ENCODE assay signal across 2 cellular contexts in the genomic region with DNA sequence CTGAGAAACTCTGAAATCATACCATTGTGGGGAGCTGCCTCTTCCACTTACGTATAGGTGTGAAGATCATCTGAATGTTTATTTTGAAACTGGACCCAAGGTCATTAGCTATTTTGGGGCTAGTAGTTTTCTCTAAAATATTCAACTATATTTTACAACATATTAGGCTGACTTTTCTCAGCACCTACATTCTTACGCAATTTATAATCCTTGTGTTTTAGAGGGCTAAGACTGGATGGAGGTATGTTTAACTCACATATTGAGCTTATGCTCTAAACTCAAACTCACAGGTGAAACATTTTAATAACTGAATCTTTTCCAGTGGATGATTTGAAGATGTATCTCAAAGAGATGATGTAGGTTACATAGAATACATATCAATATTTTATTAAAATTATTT.
TF ChIP-seq lines count a peak whose summit lies in the region.

No MANE protein-coding gene starts in this region.

TF ChIP-seq in IMR-90, 13 proteins besides CTCF, POLR2A, EP300 and RAD21:
- TF ChIP-seq RFX5 (IDR thresholded peaks at IDR 0.05; ENCODE audit: low read depth, low read length) (no peak), CEBPB (IDR thresholded peaks at IDR 0.05; ENCODE audit: low read depth, low read length) (peak; percentile 82)
TF ChIP-seq in IMR-90: peak in this region for 1.

TF ChIP-seq in GM12878, 131 proteins besides CTCF, POLR2A, EP300 and RAD21:
- TF ChIP-seq POU2F2 (IDR thresholded peaks at IDR 0.05; ENCODE audit: borderline replicate concordance, low read depth, low read length) (no peak), ATF7 (IDR thresholded peaks at IDR 0.05; ENCODE audit: low read depth) (peak; percentile 33; the same call in 1 of the 2 replicates), ZNF24 (IDR thresholded peaks at IDR 0.05) (no peak)
- TF ChIP-seq, protein P1, sequence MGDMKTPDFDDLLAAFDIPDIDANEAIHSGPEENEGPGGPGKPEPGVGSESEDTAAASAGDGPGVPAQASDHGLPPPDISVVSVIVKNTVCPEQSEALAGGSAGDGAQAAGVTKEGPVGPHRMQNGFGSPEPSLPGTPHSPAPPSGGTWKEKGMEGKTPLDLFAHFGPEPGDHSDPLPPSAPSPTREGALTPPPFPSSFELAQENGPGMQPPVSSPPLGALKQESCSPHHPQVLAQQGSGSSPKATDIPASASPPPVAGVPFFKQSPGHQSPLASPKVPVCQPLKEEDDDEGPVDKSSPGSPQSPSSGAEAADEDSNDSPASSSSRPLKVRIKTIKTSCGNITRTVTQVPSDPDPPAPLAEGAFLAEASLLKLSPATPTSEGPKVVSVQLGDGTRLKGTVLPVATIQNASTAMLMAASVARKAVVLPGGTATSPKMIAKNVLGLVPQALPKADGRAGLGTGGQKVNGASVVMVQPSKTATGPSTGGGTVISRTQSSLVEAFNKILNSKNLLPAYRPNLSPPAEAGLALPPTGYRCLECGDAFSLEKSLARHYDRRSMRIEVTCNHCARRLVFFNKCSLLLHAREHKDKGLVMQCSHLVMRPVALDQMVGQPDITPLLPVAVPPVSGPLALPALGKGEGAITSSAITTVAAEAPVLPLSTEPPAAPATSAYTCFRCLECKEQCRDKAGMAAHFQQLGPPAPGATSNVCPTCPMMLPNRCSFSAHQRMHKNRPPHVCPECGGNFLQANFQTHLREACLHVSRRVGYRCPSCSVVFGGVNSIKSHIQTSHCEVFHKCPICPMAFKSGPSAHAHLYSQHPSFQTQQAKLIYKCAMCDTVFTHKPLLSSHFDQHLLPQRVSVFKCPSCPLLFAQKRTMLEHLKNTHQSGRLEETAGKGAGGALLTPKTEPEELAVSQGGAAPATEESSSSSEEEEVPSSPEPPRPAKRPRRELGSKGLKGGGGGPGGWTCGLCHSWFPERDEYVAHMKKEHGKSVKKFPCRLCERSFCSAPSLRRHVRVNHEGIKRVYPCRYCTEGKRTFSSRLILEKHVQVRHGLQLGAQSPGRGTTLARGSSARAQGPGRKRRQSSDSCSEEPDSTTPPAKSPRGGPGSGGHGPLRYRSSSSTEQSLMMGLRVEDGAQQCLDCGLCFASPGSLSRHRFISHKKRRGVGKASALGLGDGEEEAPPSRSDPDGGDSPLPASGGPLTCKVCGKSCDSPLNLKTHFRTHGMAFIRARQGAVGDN (IDR thresholded peaks at IDR 0.05) = no peak
